ENCODE assay signal across 23 cellular contexts in genomic region chr11:69923196-69923595, GRCh38.
A peak's percentile ranks its signal among the peaks of the same experiment; 100 is the strongest.
DNase-seq lines count a peak whose midpoint lies in the region; ATAC-seq, FAIRE-seq and TF ChIP-seq lines count a peak whose summit lies in the region.
"Had no signal": no experiment of that assay in that cellular context is flagged by ENCODE, and none has a peak within 500 bp of the region (broad histone marks: within the 10 kb centered on the region; RNA-seq: fewer than 3 reads in every experiment).

No MANE protein-coding gene starts in this region.

- H4K20me1 ChIP-seq in HepG2 (ENCODE audit: insufficient read depth, low read length), result 0 out of 2 replicates have a peak, but pooled peaks cover 8% of the 10 kb centered on the region

- no peaks in the 10 kb centered on the region for H3K27me3 ChIP-seq in right lobe of liver
- peaks cover 7 to 44% of the 10 kb centered on the region in 2 experiments; a peak in 3 of 5 replicates for H3K27me3 ChIP-seq in HepG2 (ENCODE audit: control insufficient read depth in 1 of 2, insufficient read depth in 2 of 2, low read length in 2 of 2)
- H3K27me3 ChIP-seq in lower lobe of right lung (ENCODE audit: low read depth), result peaks cover 21% of the 10 kb centered on the region
- H3K27me3 ChIP-seq in skeletal muscle tissue (ENCODE audit: control insufficient read depth in 3 of 3, insufficient read depth in 3 of 3, low read length in 3 of 3), result peaks cover 12 to 40% (median 19%) of the 10 kb centered on the region in 3 donors

- in situ Hi-C loops in HepG2 (cut with HindIII; ENCODE audit: extremely low pct_ligation_motif_present, low pct_unique_long_range_greater_than_20kb), result no loop called here

- TF ChIP-seq RAD21 in HepG2 (CRISPR knock-in tag; IDR thresholded peaks at IDR 0.05), result no peak

- intact Hi-C loops in right lobe of liver (cut with DNase I) (loop anchor here (5.0 kb wide), 1 partner anchor 274 kb away; no protein-coding TSS in a partner anchor), HepG2 (cut with micrococcal nuclease; ENCODE audit: unreplicated experiment) (no loop called here), lower lobe of right lung (cut with DNase I) (no loop called here)

- POLR2A ChIA-PET in HepG2 (lab: Yijun Ruan, JAX), result no interaction called here

- H3K4me1 ChIP-seq in right lobe of liver, result peaks cover 0 to 8% (median 4%) of the 10 kb centered on the region in 4 donors
- H3K4me1 ChIP-seq in HepG2 (ENCODE audit: insufficient read depth, low read length), result no peaks in the 10 kb centered on the region
- H3K4me1 ChIP-seq in lower lobe of right lung, result peaks cover 15% of the 10 kb centered on the region
- H3K4me1 ChIP-seq in skeletal muscle tissue (ENCODE audit: control insufficient read depth in 3 of 3, insufficient read depth in 3 of 3, low read length in 3 of 3), result peaks cover 5 to 16% (median 9%) of the 10 kb centered on the region in 3 donors

- no peak overlapping the region for H2AFZ ChIP-seq in HepG2 (ENCODE audit: low read length)
- H2AFZ ChIP-seq: PC-9 had no signal

- DNase-seq in right lobe of liver, result peak in 2 of 3 donors; percentile 12 to 21
- no peak for DNase-seq in HepG2 (ENCODE audit: low spot score)
- peak; percentile 20 for DNase-seq in lower lobe of right lung
- no peak for DNase-seq in activated naive CD4-positive, alpha-beta T cell treated with anti-CD3 and anti-CD28 coated beads, Interleukin-2, amount 10 ng/mL, durations not matched to agents 7 days and 5 days
- DNase-seq in COLO829 (ENCODE audit: low spot score), result no peak
- DNase-seq: Calu3; CD4-positive, alpha-beta memory T cell; KG1; MV-4-11; NCI-H1694 treated with DMSO at 0.1 percent for 48 hours; NCI-H2107; NCI-H2227 treated with DMSO at 0.1 percent for 48 hours; NCI-H524; PC-9; SIG-M5 had no signal

- no peak for TF ChIP-seq CTCF in right lobe of liver (IDR thresholded peaks at IDR 0.05)
- no peak for TF ChIP-seq CTCF in HepG2 (CRISPR knock-in tag; IDR thresholded peaks at IDR 0.05)
- TF ChIP-seq CTCF in lower lobe of right lung (IDR thresholded peaks at IDR 0.05), result no peak

- H3K36me3 ChIP-seq in right lobe of liver (no peaks in the 10 kb centered on the region), HepG2 (replicated peaks in 1 of 2; ENCODE audit: control insufficient read depth in 1 of 2, insufficient read depth in 2 of 2, low read length in 2 of 2) (no peaks in the 10 kb centered on the region), lower lobe of right lung (no peaks in the 10 kb centered on the region), skeletal muscle tissue (ENCODE audit: control insufficient read depth in 3 of 3, insufficient read depth in 3 of 3, low read length in 3 of 3) (no peaks in the 10 kb centered on the region)

- H3K27me3 Mint-ChIP-seq in stimulated activated memory B cell treated with anti-CD40 and anti-IgM and Interleukin-4, amounts not matched to agents 10 μg/mL and 1 μg/mL and 100 μg/mL, for 72 hours, result peaks cover 87% of the 10 kb centered on the region
- peaks cover 70% of the 10 kb centered on the region for H3K27me3 Mint-ChIP-seq in activated naive CD4-positive, alpha-beta T cell treated with anti-CD3 and anti-CD28 coated beads, Interleukin-2, amount 10 ng/mL, durations not matched to agents 7 days and 5 days

- TF ChIP-seq POLR2A in right lobe of liver (IDR thresholded peaks at IDR 0.05) (no peak), HepG2 (IDR thresholded peaks at IDR 0.05; ENCODE audit: insufficient read depth in 1 of 2, low read depth in 2 of 2, low read length in 2 of 2) (no peak)

- peaks cover 3% of the 10 kb centered on the region for H3K9me3 Mint-ChIP-seq in stimulated activated memory B cell treated with anti-CD40 and anti-IgM and Interleukin-4, amounts not matched to agents 10 μg/mL and 1 μg/mL and 100 μg/mL, for 72 hours
- no peaks in the 10 kb centered on the region for H3K9me3 Mint-ChIP-seq in activated naive CD4-positive, alpha-beta T cell treated with anti-CD3 and anti-CD28 coated beads, Interleukin-2, amount 10 ng/mL, durations not matched to agents 7 days and 5 days

- FAIRE-seq in HepG2 (lab: Jason Lieb, UNC), result no peak
- FAIRE-seq: A549, GM12891, GM18507, H1 had no signal

- no peak overlapping the region for H3K27ac Mint-ChIP-seq in stimulated activated memory B cell treated with anti-CD40 and anti-IgM and Interleukin-4, amounts not matched to agents 10 μg/mL and 1 μg/mL and 100 μg/mL, for 72 hours
- no peak overlapping the region for H3K27ac Mint-ChIP-seq in activated naive CD4-positive, alpha-beta T cell treated with anti-CD3 and anti-CD28 coated beads, Interleukin-2, amount 10 ng/mL, durations not matched to agents 7 days and 5 days
- H3K27ac Mint-ChIP-seq: CD4-positive, alpha-beta memory T cell had no signal

- no peak overlapping the region for H3K4me2 ChIP-seq in HepG2 (ENCODE audit: low read depth, low read length)
- H3K4me2 ChIP-seq: A549, PC-9 had no signal

- H3K4me3 ChIP-seq in right lobe of liver (no peak overlapping the region), HepG2 (replicated peaks in 1 of 3; ENCODE audit: insufficient read depth in 1 of 3, low read depth in 2 of 3, low read length in 3 of 3) (no peak overlapping the region), lower lobe of right lung (no peak overlapping the region), skeletal muscle tissue (ENCODE audit: low read length in 3 of 3) (no peak overlapping the region)
- H3K4me3 ChIP-seq: A549, PC-9 had no signal

- H3K27ac ChIP-seq in right lobe of liver (no peak overlapping the region), HepG2 (ENCODE audit: extremely low read length, insufficient read depth, low read length) (no peak overlapping the region), lower lobe of right lung (no peak overlapping the region), skeletal muscle tissue (ENCODE audit: low read depth, low read length) (peak overlapping the region; percentile 56)
- H3K27ac ChIP-seq: A549, PC-9, RWPE1 had no signal

- 30% methylated on average over 2 of the region's 7 CpGs for WGBS in right lobe of liver (ENCODE audit: insufficient coverage, low coverage, low lambda C conversion rate, missing lambda C conversion rate)
- 13% methylated on average over 7 of the region's 7 CpGs for WGBS in HepG2 (ENCODE audit: low lambda C conversion rate)

- TF ChIP-seq EP300 in HepG2 (IDR thresholded peaks at IDR 0.05; ENCODE audit: low read depth in 2 of 2, low read length in 2 of 2) (no peak), HepG2 (CRISPR knock-in tag; IDR thresholded peaks at IDR 0.05; ENCODE audit: borderline replicate concordance) (no peak)

- no TSS peak for BruUV-seq in HepG2 (replicated peaks; lab: Mats Ljungman, UMichigan)

- no peak overlapping the region for H3K4me3 Mint-ChIP-seq in stimulated activated memory B cell treated with anti-CD40 and anti-IgM and Interleukin-4, amounts not matched to agents 10 μg/mL and 1 μg/mL and 100 μg/mL, for 72 hours
- no peak overlapping the region for H3K4me3 Mint-ChIP-seq in activated naive CD4-positive, alpha-beta T cell treated with anti-CD3 and anti-CD28 coated beads, Interleukin-2, amount 10 ng/mL, durations not matched to agents 7 days and 5 days
- H3K4me3 Mint-ChIP-seq: CD4-positive, alpha-beta memory T cell had no signal

- no peaks in the 10 kb centered on the region for H3K79me2 ChIP-seq in HepG2 (ENCODE audit: insufficient read depth, low read length)

- ATAC-seq in right lobe of liver (no peak), HepG2 (no peak), lower lobe of right lung (no peak), GM21381 (IDR thresholded peaks at IDR 0.05; ENCODE audit: unreplicated experiment) (no peak)
- ATAC-seq in stimulated activated memory B cell treated with anti-CD40 and anti-IgM and Interleukin-4, amounts not matched to agents 10 μg/mL and 1 μg/mL and 100 μg/mL, for 72 hours, result no peak
- ATAC-seq: A549 had no signal

- H3K9me3 ChIP-seq in right lobe of liver (no peaks in the 10 kb centered on the region), HepG2 (ENCODE audit: low read length) (no peaks in the 10 kb centered on the region), lower lobe of right lung (no peaks in the 10 kb centered on the region), skeletal muscle tissue (ENCODE audit: control insufficient read depth in 3 of 3, low read length in 3 of 3) (no peaks in the 10 kb centered on the region)
- H3K9me3 ChIP-seq: A549 had no signal

- H3K9ac ChIP-seq in HepG2 (ENCODE audit: insufficient read depth, low read depth, low read length), result no peak overlapping the region
- no peak overlapping the region for H3K9ac ChIP-seq in skeletal muscle tissue (ENCODE audit: low read depth in 1 of 3, low read length in 3 of 3)

- CTCF ChIA-PET in HepG2 (lab: Yijun Ruan, JAX; ENCODE audit: low intra/inter-chr PET ratio, low total read pairs), result no interaction called here
- CTCF ChIA-PET in activated naive CD4-positive, alpha-beta T cell treated with anti-CD3 and anti-CD28 coated beads, Interleukin-2, amount 10 ng/mL, durations not matched to agents 7 days and 5 days (lab: Charles Lee), result interaction anchor here (1.4 kb wide), 2 partner anchors 13 to 272 kb away, joined by 3 read pairs; no protein-coding TSS in a partner anchor

- peaks cover 7% of the 10 kb centered on the region for H3K4me1 Mint-ChIP-seq in stimulated activated memory B cell treated with anti-CD40 and anti-IgM and Interleukin-4, amounts not matched to agents 10 μg/mL and 1 μg/mL and 100 μg/mL, for 72 hours
- H3K4me1 Mint-ChIP-seq in activated naive CD4-positive, alpha-beta T cell treated with anti-CD3 and anti-CD28 coated beads, Interleukin-2, amount 10 ng/mL, durations not matched to agents 7 days and 5 days, result peaks cover 4% of the 10 kb centered on the region

- H3K36me3 Mint-ChIP-seq in stimulated activated memory B cell treated with anti-CD40 and anti-IgM and Interleukin-4, amounts not matched to agents 10 μg/mL and 1 μg/mL and 100 μg/mL, for 72 hours, result no peaks in the 10 kb centered on the region
- no peaks in the 10 kb centered on the region for H3K36me3 Mint-ChIP-seq in activated naive CD4-positive, alpha-beta T cell treated with anti-CD3 and anti-CD28 coated beads, Interleukin-2, amount 10 ng/mL, durations not matched to agents 7 days and 5 days
- H3K36me3 Mint-ChIP-seq: CD4-positive, alpha-beta memory T cell had no signal

TF ChIP-seq in HepG2, 621 proteins besides CTCF, POLR2A, EP300 and RAD21 (continues in another document):
- TF ChIP-seq STAT5B (CRISPR knock-in tag; IDR thresholded peaks at IDR 0.05) (no peak), RARA (CRISPR knock-in tag; IDR thresholded peaks at IDR 0.05) (no peak), POGK (CRISPR knock-in tag; conservative IDR thresholded peaks at IDR 0.05) (no peak), SMARCC2 (IDR thresholded peaks at IDR 0.05) (no peak)

Comparison
In these comparisons a context has a peak if more than half of its experiments do, and no peak if none do; other contexts are left out.
1. DNase-seq: peak in right lobe of liver (2 of 3) and lower lobe of right lung (single experiment); none in HepG2 (single experiment), activated naive CD4-positive, alpha-beta T cell treated with anti-CD3 and anti-CD28 coated beads, Interleukin-2, amount 10 ng/mL, durations not matched to agents 7 days and 5 days (single experiment) and COLO829 (single experiment).
2. intact Hi-C loops: an anchor here in right lobe of liver (5.0 kb wide); none called in HepG2 and lower lobe of right lung.